11 cellular contexts compared by ENCODE assay signal in genomic region chr7:139635521-139636240, GRCh38.
A peak's percentile ranks its signal among the peaks of the same experiment; 100 is the strongest.
DNase-seq lines count a peak whose midpoint lies in the region; ATAC-seq and TF ChIP-seq lines count a peak whose summit lies in the region.
"Had no signal": no experiment of that assay in that cellular context is flagged by ENCODE, and none has a peak within 500 bp of the region (broad histone marks: within the 10 kb centered on the region; RNA-seq: fewer than 3 reads in every experiment).

No MANE protein-coding gene starts in this region.

- H3K27ac Mint-ChIP-seq in activated naive CD4-positive, alpha-beta T cell treated with anti-CD3 and anti-CD28 coated beads, Interleukin-2, amount 50 U/mL, for 72 hours = peak overlapping the region; percentile 84 to 88

- H3K4me3 ChIP-seq in transverse colon = no peak overlapping the region
- H3K4me3 ChIP-seq in tibial artery = no peak overlapping the region
- H3K4me3 ChIP-seq: adrenal gland had no signal

- H3K27me3 ChIP-seq in transverse colon (no peaks in the 10 kb centered on the region), tibial artery (no peaks in the 10 kb centered on the region)
- H3K27me3 ChIP-seq: adrenal gland had no signal

- no peaks in the 10 kb centered on the region for H3K4me1 ChIP-seq in transverse colon
- no peaks in the 10 kb centered on the region for H3K4me1 ChIP-seq in tibial artery
- H3K4me1 ChIP-seq: parathyroid adenoma had no signal

- in situ Hi-C loops in transverse colon (cut with MboI; ENCODE audit: low pct_ligation_motif_present in 1 of 4, low pct_unique_long_range_greater_than_20kb in 1 of 4, low sequenced_read_pairs in 3 of 4) = no loop called here

- DNase-seq in CD1c-positive myeloid dendritic cell (ENCODE audit: extremely low spot score) (peak; percentile 36), transverse colon (no peak), NCI-H1436 (lab: John Stamatoyannopoulos, UW) (no peak), tibial artery (no peak)
- peak; percentile 46 to 71 for DNase-seq in activated naive CD4-positive, alpha-beta T cell treated with anti-CD3 and anti-CD28 coated beads, Interleukin-2, amount 50 U/mL, for 72 hours (ENCODE audit: low spot score in 2 of 2)
- peak; percentile 34 for DNase-seq in stimulated activated CD4-positive, alpha-beta T cell treated with anti-CD3 and anti-CD28 coated beads, Interleukin-12 subunit alpha, Interleukin-12 subunit beta, amount 100 ng/mL, for 4 hours
- DNase-seq: adrenal gland, NCI-H2227 treated with DMSO at 0.1 percent for 48 hours had no signal

- H3K36me3 ChIP-seq in transverse colon = peaks cover 0 to 9% (median 2%) of the 10 kb centered on the region in 4 donors
- peaks cover 14 to 30% (median 20%) of the 10 kb centered on the region in 3 donors for H3K36me3 ChIP-seq in tibial artery

- H3K36me3 Mint-ChIP-seq in activated naive CD4-positive, alpha-beta T cell treated with anti-CD3 and anti-CD28 coated beads, Interleukin-2, amount 50 U/mL, for 72 hours = peaks cover 6 to 35% of the 10 kb centered on the region in 2 donors

- H3K9me3 ChIP-seq in transverse colon = no peaks in the 10 kb centered on the region
- no peaks in the 10 kb centered on the region for H3K9me3 ChIP-seq in tibial artery
- H3K9me3 ChIP-seq: adrenal gland had no signal

- TF ChIP-seq POLR2A in transverse colon (IDR thresholded peaks at IDR 0.05) = no peak

- H3K27ac ChIP-seq in transverse colon (no peak overlapping the region), tibial artery (no peak overlapping the region)
- H3K27ac ChIP-seq: adrenal gland, parathyroid adenoma had no signal

- intact Hi-C loops in transverse colon (cut with DNase I; ENCODE audit: low total_unique reads) (no loop called here), tibial artery (cut with DNase I; ENCODE audit: low total_unique reads) (no loop called here)

- WGBS in transverse colon (ENCODE audit: low coverage in 1 of 2), 2 donors = 81 to 87% methylated on average over 12 to 25 of the region's 25 CpGs

- no peak for TF ChIP-seq CTCF in transverse colon (IDR thresholded peaks at IDR 0.05)
- no peak for TF ChIP-seq CTCF in tibial artery (IDR thresholded peaks at IDR 0.05)

- TF ChIP-seq EP300 in transverse colon (IDR thresholded peaks at IDR 0.05; ENCODE audit: low read depth) = no peak

- ATAC-seq in activated CD4-positive, CD25-positive, alpha-beta regulatory T cell treated with anti-CD3 and anti-CD28 coated beads, Interleukin-2, amount 50 U/mL, for 24 hours = peak; percentile 85 to 86
- peak; percentile 93 for ATAC-seq in activated naive CD4-positive, alpha-beta T cell treated with anti-CD3 and anti-CD28 coated beads, Interleukin-2, amount 50 U/mL, for 72 hours
- no peak for ATAC-seq in GM18868 (IDR thresholded peaks at IDR 0.05; ENCODE audit: unreplicated experiment)

- H3K9me3 Mint-ChIP-seq in activated naive CD4-positive, alpha-beta T cell treated with anti-CD3 and anti-CD28 coated beads, Interleukin-2, amount 50 U/mL, for 72 hours = peaks cover 6 to 14% of the 10 kb centered on the region in 2 donors

Comparison
In these comparisons a context has a peak if more than half of its experiments do, and no peak if none do; other contexts are left out.
1. DNase-seq: peak in CD1c-positive myeloid dendritic cell (single experiment), activated naive CD4-positive, alpha-beta T cell treated with anti-CD3 and anti-CD28 coated beads, Interleukin-2, amount 50 U/mL, for 72 hours (2 of 2) and stimulated activated CD4-positive, alpha-beta T cell treated with anti-CD3 and anti-CD28 coated beads, Interleukin-12 subunit alpha, Interleukin-12 subunit beta, amount 100 ng/mL, for 4 hours (single experiment); none in transverse colon (single experiment), NCI-H1436 (single experiment) and tibial artery (0 of 2).